ENCODE assay signal across 30 cellular contexts in the genomic region with DNA sequence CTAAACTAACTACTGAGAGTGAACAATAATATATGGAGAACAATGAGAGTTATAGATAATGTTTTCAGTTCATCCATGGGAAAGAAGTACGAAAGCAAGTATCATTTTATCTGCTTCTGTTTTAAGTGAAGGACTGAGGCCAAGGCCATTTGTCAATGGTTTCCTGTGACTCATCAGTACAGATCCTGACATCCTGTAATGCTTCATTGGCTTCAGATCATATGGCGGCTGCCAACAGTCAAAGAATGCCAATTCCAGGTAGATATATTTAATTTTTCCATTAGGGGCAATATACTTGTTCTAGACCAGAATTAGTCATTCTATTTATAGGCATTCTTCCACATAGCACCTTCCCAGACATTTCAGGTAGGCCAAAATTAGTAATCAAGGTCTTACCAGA.
DNase-seq lines count a peak whose midpoint lies in the region; ATAC-seq and TF ChIP-seq lines count a peak whose summit lies in the region.
"Had no signal": no experiment of that assay in that cellular context is flagged by ENCODE, and none has a peak within 500 bp of the region (broad histone marks: within the 10 kb centered on the region; RNA-seq: fewer than 3 reads in every experiment).

No MANE protein-coding gene starts in this region.

- H3K9ac ChIP-seq in HCT116 (ENCODE audit: low read length) (no peak overlapping the region), SK-N-SH (no peak overlapping the region)
- H3K9ac ChIP-seq: BLaER1 treated with 17β-estradiol and CSF1 and Interleukin-3, amounts not matched to agents 10 nM and 100 nM had no signal

- no peak for ATAC-seq in HCT116
- ATAC-seq in HG03520 (IDR thresholded peaks at IDR 0.05; ENCODE audit: unreplicated experiment) = no peak
- ATAC-seq: activated CD4-positive, CD25-positive, alpha-beta regulatory T cell treated with anti-CD3 and anti-CD28 coated beads, Interleukin-2, amount 50 U/mL, for 24 hours; activated CD8-positive, alpha-beta T cell treated with anti-CD3 and anti-CD28 coated beads, Interleukin-2, amount 10 ng/mL, durations not matched to agents 7 days and 5 days; body of pancreas; gastrocnemius medialis; K562; left ventricle myocardium superior; natural killer cell treated with Interleukin-12 subunit alpha and Interleukin-12 subunit beta and Interleukin-15 and Interleukin-18, amount 100 ng/mL, for 72 hours; stimulated activated naive B cell treated with anti-CD40 and anti-IgM and Interleukin-4, amounts not matched to agents 10 μg/mL and 1 μg/mL and 100 μg/mL, for 72 hours had no signal

- no peaks in the 10 kb centered on the region for H3K9me2 ChIP-seq in HCT116 (ENCODE audit: insufficient read depth)
- no peaks in the 10 kb centered on the region for H3K9me2 ChIP-seq in SK-N-SH

- H3K36me3 ChIP-seq in HCT116 (ENCODE audit: control insufficient read depth in 1 of 2, insufficient read depth in 2 of 2, low read length in 2 of 2) (no peaks in the 10 kb centered on the region), SK-N-SH (replicated peaks in 1 of 2; ENCODE audit: control insufficient read depth in 1 of 2, insufficient read depth in 2 of 2, low read length in 1 of 2) (no peaks in the 10 kb centered on the region)
- H3K36me3 ChIP-seq: BLaER1 treated with 17β-estradiol and CSF1 and Interleukin-3, amounts not matched to agents 10 nM and 100 nM; esophagus muscularis mucosa; gastrocnemius medialis; right atrium auricular region; suprapubic skin had no signal

- CTCF ChIA-PET in HCT116 (lab: Charles Lee) = no interaction called here
- CTCF ChIA-PET in SK-N-SH (lab: Yijun Ruan, JAX) = no interaction called here

- H2AFZ ChIP-seq in HCT116 (ENCODE audit: low read depth, low read length, poor library complexity, severe bottlenecking) (no peak overlapping the region), SK-N-SH (ENCODE audit: low read depth) (no peak overlapping the region)

- TF ChIP-seq CTCF in HCT116 (IDR thresholded peaks at IDR 0.05 in 2 of 3, conservative IDR thresholded peaks at IDR 0.05 in 1 of 3; ENCODE audit: borderline replicate concordance in 1 of 3, insufficient read depth in 1 of 3, low read depth in 2 of 3, low read length in 2 of 3) (no peak), SK-N-SH (IDR thresholded peaks at IDR 0.05) (no peak), fibroblast of pulmonary artery (IDR thresholded peaks at IDR 0.05; ENCODE audit: low read length, missing control alignments) (no peak)

- BruUV-seq in HCT116 (replicated peaks; lab: Mats Ljungman, UMichigan) = no TSS peak

- 30% methylated on average over 2 of the region's 2 CpGs for WGBS in SK-N-SH (ENCODE audit: low lambda C conversion rate)

- no peaks in the 10 kb centered on the region for H4K20me1 ChIP-seq in HCT116 (ENCODE audit: insufficient read depth)
- H4K20me1 ChIP-seq in SK-N-SH (ENCODE audit: insufficient read depth) = no peaks in the 10 kb centered on the region
- H4K20me1 ChIP-seq: BLaER1 treated with 17β-estradiol and CSF1 and Interleukin-3, amounts not matched to agents 10 nM and 100 nM had no signal

- TF ChIP-seq POLR2A in HCT116 (IDR thresholded peaks at IDR 0.05; ENCODE audit: borderline replicate concordance, extremely low read depth, insufficient read depth, insufficient read length) = no peak

- H3K79me2 ChIP-seq in HCT116 (ENCODE audit: insufficient read depth, low read length) = no peaks in the 10 kb centered on the region
- no peaks in the 10 kb centered on the region for H3K79me2 ChIP-seq in SK-N-SH (ENCODE audit: insufficient read depth)

- DNase-seq in A172 (ENCODE audit: low spot score) (peak; percentile 67), HCT116 (ENCODE audit: low read depth, low spot score) (no peak), SK-N-SH (no peak), fibroblast of pulmonary artery (ENCODE audit: low read depth) (peak; percentile 5), COLO668 (lab: John Stamatoyannopoulos, UW; ENCODE audit: unreplicated experiment) (no peak), NCI-H187 treated with DMSO at 0.1 percent for 48 hours (lab: John Stamatoyannopoulos, UW) (no peak), NAMALWA (ENCODE audit: low spot score) (no peak)
- DNase-seq: activated CD8-positive, alpha-beta T cell treated with anti-CD3 and anti-CD28 coated beads, Interleukin-2, amount 10 ng/mL, durations not matched to agents 7 days and 5 days; activated effector memory CD4-positive, alpha-beta T cell treated with Interleukin-2 at 50 U/mL for 16 hours; activated naive CD8-positive, alpha-beta T cell treated with anti-CD3 and anti-CD28 coated beads, Interleukin-2, amount 10 ng/mL, durations not matched to agents 7 days and 5 days; activated T-cell treated with anti-CD3 and anti-CD28 coated beads for 4 hours; body of pancreas; effector memory CD4-positive, alpha-beta T cell; EL; gastrocnemius medialis; hypothalamus; left ventricle myocardium superior; NCI-H146; NCI-H774; SHP77 treated with DMSO at 0.1 percent for 48 hours; stimulated activated CD4-positive, alpha-beta T cell treated with anti-CD3 and anti-CD28 coated beads, Interleukin-4, amount 100 ng/mL, for 24 hours; stimulated activated naive B cell treated with anti-CD40 and anti-IgM and Interleukin-4, amounts not matched to agents 10 μg/mL and 1 μg/mL and 100 μg/mL, for 72 hours had no signal

- H3K4me1 ChIP-seq in HCT116 (ENCODE audit: control insufficient read depth in 1 of 2, insufficient read depth in 2 of 2, low read length in 2 of 2) (no peaks in the 10 kb centered on the region), SK-N-SH (ENCODE audit: control insufficient read depth in 1 of 2, insufficient read depth in 2 of 2, low read depth in 1 of 2, low read length in 1 of 2) (no peaks in the 10 kb centered on the region; a peak in 1 of 4 replicates)
- H3K4me1 ChIP-seq: body of pancreas, esophagus muscularis mucosa, gastrocnemius medialis, right atrium auricular region, suprapubic skin had no signal

- no peaks in the 10 kb centered on the region for H3F3A ChIP-seq in SK-N-SH (replicated peaks; ENCODE audit: insufficient read depth)

- H3K9me3 ChIP-seq in HCT116 (ENCODE audit: control insufficient read depth in 1 of 2, insufficient read depth in 1 of 2, low read depth in 1 of 2, low read length in 2 of 2) (no peaks in the 10 kb centered on the region; a peak in 1 of 4 replicates), SK-N-SH (no peaks in the 10 kb centered on the region)
- H3K9me3 ChIP-seq: BLaER1 treated with 17β-estradiol and CSF1 and Interleukin-3, amounts not matched to agents 10 nM and 100 nM; body of pancreas; esophagus muscularis mucosa; gastrocnemius medialis; right atrium auricular region; suprapubic skin had no signal

- intact Hi-C loops in HCT116 (cut with micrococcal nuclease) = no loop called here

- H3K27ac ChIP-seq in HCT116 (ENCODE audit: low read depth, low read length) (no peak overlapping the region), SK-N-SH (ENCODE audit: low read depth in 2 of 2, low read length in 1 of 2) (peak overlapping the region; percentile 2 to 69; a peak in 2 of 4 replicates)
- H3K27ac ChIP-seq: BLaER1 treated with 17β-estradiol and CSF1 and Interleukin-3, amounts not matched to agents 10 nM and 100 nM; body of pancreas; esophagus muscularis mucosa; gastrocnemius medialis; right atrium auricular region; suprapubic skin had no signal

- H3K4me2 ChIP-seq in HCT116 (ENCODE audit: low read length) (no peak overlapping the region), SK-N-SH (no peak overlapping the region)

- no peak overlapping the region for H3K4me3 ChIP-seq in HCT116 (replicated peaks in 1 of 2; ENCODE audit: low read depth in 1 of 2, low read length in 2 of 2)
- no peak overlapping the region for H3K4me3 ChIP-seq in SK-N-SH (ENCODE audit: low read depth in 2 of 2, low read length in 1 of 2)
- H3K4me3 ChIP-seq in fibroblast of pulmonary artery (replicated peaks; ENCODE audit: low read depth, low read length) = no peak overlapping the region
- H3K4me3 ChIP-seq: BLaER1 treated with 17β-estradiol and CSF1 and Interleukin-3, amounts not matched to agents 10 nM and 100 nM; body of pancreas; esophagus muscularis mucosa; gastrocnemius medialis; K562; right atrium auricular region; suprapubic skin had no signal

- TF ChIP-seq RAD21 in HCT116 (IDR thresholded peaks at IDR 0.05; ENCODE audit: low read depth) = no peak
- no peak for TF ChIP-seq RAD21 in SK-N-SH (IDR thresholded peaks at IDR 0.05; ENCODE audit: low read length)

- POLR2A ChIA-PET in HCT116 (lab: Charles Lee) (no interaction called here), SK-N-SH (lab: Yijun Ruan, JAX) (no interaction called here)

- H3K27me3 ChIP-seq in HCT116 (ENCODE audit: insufficient read depth, low read length) (no peaks in the 10 kb centered on the region), SK-N-SH (ENCODE audit: insufficient read depth) (no peaks in the 10 kb centered on the region)
- H3K27me3 ChIP-seq: BLaER1 treated with 17β-estradiol and CSF1 and Interleukin-3, amounts not matched to agents 10 nM and 100 nM; body of pancreas; esophagus muscularis mucosa; gastrocnemius medialis; right atrium auricular region; suprapubic skin had no signal

- RAD21 ChIA-PET in HCT116 (lab: Charles Lee; ENCODE audit: low non-redundant PET in 1 of 2, low total read pairs in 2 of 2, uncharacterized antibody in 2 of 2, unreplicated experiment in 2 of 2) = no interaction called here

- peak; percentile 21 to 77; a peak in 1 of 4 replicates for TF ChIP-seq EP300 in SK-N-SH (IDR thresholded peaks at IDR 0.05; ENCODE audit: borderline replicate concordance in 1 of 2, low read depth in 1 of 2, low read length in 1 of 2)

TF ChIP-seq in HCT116, 20 proteins besides CTCF, POLR2A, EP300 and RAD21:
- no peak for TF ChIP-seq ZFX (IDR thresholded peaks at IDR 0.05)
- no peak for TF ChIP-seq ATF3 (IDR thresholded peaks at IDR 0.05)
- peak; percentile 94 for TF ChIP-seq TCF7L2 (IDR thresholded peaks at IDR 0.05; ENCODE audit: borderline replicate concordance, extremely low read depth, insufficient read depth, insufficient read length)

TF ChIP-seq in SK-N-SH, 30 proteins besides CTCF, POLR2A, EP300 and RAD21 (continues in another document):
- TF ChIP-seq FOXJ3 (CRISPR knock-in tag; IDR thresholded peaks at IDR 0.05) (no peak), NFIC (IDR thresholded peaks at IDR 0.05; ENCODE audit: borderline replicate concordance) (peak; percentile 87), MEF2A (IDR thresholded peaks at IDR 0.05; ENCODE audit: borderline replicate concordance, low read depth) (no peak; the same call in 1 of the 2 replicates)
- TF ChIP-seq, protein P1, sequence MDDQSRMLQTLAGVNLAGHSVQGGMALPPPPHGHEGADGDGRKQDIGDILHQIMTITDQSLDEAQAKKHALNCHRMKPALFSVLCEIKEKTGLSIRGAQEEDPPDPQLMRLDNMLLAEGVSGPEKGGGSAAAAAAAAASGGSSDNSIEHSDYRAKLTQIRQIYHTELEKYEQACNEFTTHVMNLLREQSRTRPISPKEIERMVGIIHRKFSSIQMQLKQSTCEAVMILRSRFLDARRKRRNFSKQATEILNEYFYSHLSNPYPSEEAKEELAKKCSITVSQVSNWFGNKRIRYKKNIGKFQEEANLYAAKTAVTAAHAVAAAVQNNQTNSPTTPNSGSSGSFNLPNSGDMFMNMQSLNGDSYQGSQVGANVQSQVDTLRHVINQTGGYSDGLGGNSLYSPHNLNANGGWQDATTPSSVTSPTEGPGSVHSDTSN (IDR thresholded peaks at IDR 0.05) = peak; percentile 89
- TF ChIP-seq, protein P2, sequence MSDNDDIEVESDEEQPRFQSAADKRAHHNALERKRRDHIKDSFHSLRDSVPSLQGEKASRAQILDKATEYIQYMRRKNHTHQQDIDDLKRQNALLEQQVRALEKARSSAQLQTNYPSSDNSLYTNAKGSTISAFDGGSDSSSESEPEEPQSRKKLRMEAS (IDR thresholded peaks at IDR 0.05; ENCODE audit: low read depth) = no peak

Comparison
In these comparisons a context has a peak if more than half of its experiments do, and no peak if none do; other contexts are left out.
1. DNase-seq: peak in A172 (single experiment) and fibroblast of pulmonary artery (single experiment); none in HCT116 (single experiment), SK-N-SH (single experiment), COLO668 (single experiment), NCI-H187 treated with DMSO at 0.1 percent for 48 hours (single experiment) and NAMALWA (single experiment).